In genomic region chr9:20526500-20527319, GRCh38 we compare ENCODE assay signal across 9 cellular contexts.
A peak's percentile ranks its signal among the peaks of the same experiment; 100 is the strongest.
DNase-seq lines count a peak whose midpoint lies in the region; ATAC-seq and TF ChIP-seq lines count a peak whose summit lies in the region.
"Had no signal": no experiment of that assay in that cellular context is flagged by ENCODE, and none has a peak within 500 bp of the region (broad histone marks: within the 10 kb centered on the region; RNA-seq: fewer than 3 reads in every experiment).

No MANE protein-coding gene starts in this region.

- no peaks in the 10 kb centered on the region for H3K9me3 Mint-ChIP-seq in CD8-positive, alpha-beta T cell
- no peaks in the 10 kb centered on the region for H3K9me3 Mint-ChIP-seq in endodermal cell

- intact Hi-C loops in CD8-positive, alpha-beta T cell (cut with DNase I, micrococcal nuclease), result no loop called here

- no peak overlapping the region for H2AK5ac ChIP-seq in neuronal stem cell (ENCODE audit: low read depth, low read length)

- no peak overlapping the region for H3K4me2 ChIP-seq in neuronal stem cell (ENCODE audit: insufficient read depth, low read length, poor library complexity, severe bottlenecking)

- 86 to 100% methylated on average over 1 of the region's 1 CpG for WGBS in endodermal cell (ENCODE audit: insufficient coverage in 1 of 2, insufficient read length in 1 of 2), 2 experiments
- WGBS in neuronal stem cell (ENCODE audit: extremely low coverage in 2 of 2, insufficient read length in 2 of 2, insufficient replicate concordance in 1 of 2), 2 donors, result no CpG with 5 or more reads among the region's 1 CpG

- H3K14ac ChIP-seq in neuronal stem cell (ENCODE audit: low read length), result no peak overlapping the region

- peaks cover 41% of the 10 kb centered on the region for H3K4me1 ChIP-seq in CD8-positive, alpha-beta T cell (ENCODE audit: insufficient read depth, low read length)
- H3K4me1 ChIP-seq in endodermal cell (ENCODE audit: control insufficient read depth, insufficient read depth, low read length) (peaks cover 29% of the 10 kb centered on the region), neuronal stem cell (ENCODE audit: control insufficient read depth in 2 of 2, insufficient read depth in 1 of 2, low read depth in 1 of 2, low read length in 2 of 2) (no peaks in the 10 kb centered on the region)

- no peak overlapping the region for H3K4ac ChIP-seq in neuronal stem cell (ENCODE audit: low read length)

- no peak overlapping the region for H2BK12ac ChIP-seq in neuronal stem cell (ENCODE audit: low read length)

- no peak overlapping the region for H3K27ac ChIP-seq in CD8-positive, alpha-beta T cell (ENCODE audit: low read depth, low read length)
- H3K27ac ChIP-seq in endodermal cell (ENCODE audit: low read depth, low read length), result no peak overlapping the region
- no peak overlapping the region for H3K27ac ChIP-seq in neuronal stem cell (replicated peaks; ENCODE audit: low read length)

- no peak overlapping the region for H2BK5ac ChIP-seq in neuronal stem cell (ENCODE audit: low read length)

- H3K36me3 ChIP-seq in CD8-positive, alpha-beta T cell (ENCODE audit: insufficient read depth, low read length), result no peaks in the 10 kb centered on the region
- no peaks in the 10 kb centered on the region for H3K36me3 ChIP-seq in endodermal cell (ENCODE audit: control insufficient read depth, insufficient read depth, low read length)
- no peaks in the 10 kb centered on the region for H3K36me3 ChIP-seq in neuronal stem cell (replicated peaks in 1 of 2; ENCODE audit: control insufficient read depth in 2 of 2, insufficient read depth in 2 of 2, low read length in 2 of 2)

- CTCF ChIA-PET in CD8-positive, alpha-beta T cell (lab: Charles Lee), result no interaction called here

- H3K36me3 Mint-ChIP-seq in CD8-positive, alpha-beta T cell, result peaks cover 3% of the 10 kb centered on the region
- H3K36me3 Mint-ChIP-seq in endodermal cell (ENCODE audit: low read depth), result no peaks in the 10 kb centered on the region

- H2BK120ac ChIP-seq in neuronal stem cell (ENCODE audit: low read depth, low read length), result no peak overlapping the region

- ATAC-seq in CD8-positive, alpha-beta T cell, result no peak
- ATAC-seq in GM21360 (IDR thresholded peaks at IDR 0.05; ENCODE audit: unreplicated experiment) (peak; percentile 71), HG03342 (IDR thresholded peaks at IDR 0.05; ENCODE audit: unreplicated experiment) (peak; percentile 83)

- no peaks in the 10 kb centered on the region for H3K9me3 ChIP-seq in CD8-positive, alpha-beta T cell (ENCODE audit: low read length)
- H3K9me3 ChIP-seq in endodermal cell (ENCODE audit: control insufficient read depth, low read length) (no peaks in the 10 kb centered on the region), neuronal stem cell (replicated peaks in 1 of 2; ENCODE audit: control insufficient read depth in 2 of 2, insufficient read depth in 1 of 2, low read depth in 1 of 2, low read length in 2 of 2) (no peaks in the 10 kb centered on the region)

- in situ Hi-C loops in ACHN (cut with HindIII; ENCODE audit: low pct_ligation_motif_present, low pct_unique_long_range_greater_than_20kb, low sequenced_read_pairs), result no loop called here

- no peak for DNase-seq in CD8-positive, alpha-beta T cell
- no peak for DNase-seq in endodermal cell
- no peak for DNase-seq in NCI-H1048 (lab: John Stamatoyannopoulos, UW)
- no peak for DNase-seq in ACHN
- no peak for DNase-seq in NCI-H1417 (lab: John Stamatoyannopoulos, UW)
- DNase-seq in neuronal stem cell (ENCODE audit: low spot score), result no peak
- DNase-seq: stimulated activated CD4-positive, alpha-beta T cell treated with anti-CD3 and anti-CD28 coated beads, Interleukin-1b, Interleukin-23, amount 100 ng/mL, for 48 hours had no signal

- no peaks in the 10 kb centered on the region for H3K27me3 ChIP-seq in CD8-positive, alpha-beta T cell (ENCODE audit: insufficient read depth, low read length)
- H3K27me3 ChIP-seq in endodermal cell (ENCODE audit: control insufficient read depth, insufficient read depth, low read length, poor library complexity, severe bottlenecking) (no peaks in the 10 kb centered on the region), neuronal stem cell (ENCODE audit: control insufficient read depth in 3 of 3, insufficient read depth in 3 of 3, low read depth in 1 of 3, low read length in 3 of 3) (no peaks in the 10 kb centered on the region)

- no peak overlapping the region for H3K4me3 ChIP-seq in CD8-positive, alpha-beta T cell (ENCODE audit: low read depth, low read length)
- H3K4me3 ChIP-seq in endodermal cell (ENCODE audit: low read length) (peak overlapping the region; percentile 15), neuronal stem cell (ENCODE audit: low read length in 2 of 2) (no peak overlapping the region)

- H3K9ac ChIP-seq in endodermal cell (ENCODE audit: extremely low read depth, low read length, poor library complexity, severe bottlenecking) (no peak overlapping the region), neuronal stem cell (ENCODE audit: low read depth, low read length, poor library complexity) (no peak overlapping the region)

- no peaks in the 10 kb centered on the region for H3K27me3 Mint-ChIP-seq in CD8-positive, alpha-beta T cell (ENCODE audit: low read depth)
- H3K27me3 Mint-ChIP-seq in endodermal cell (ENCODE audit: insufficient read depth), result no peaks in the 10 kb centered on the region

- no peak overlapping the region for H3K23ac ChIP-seq in neuronal stem cell (ENCODE audit: low read depth, low read length, poor library complexity)

- no peak overlapping the region for H3K4me3 Mint-ChIP-seq in CD8-positive, alpha-beta T cell
- H3K4me3 Mint-ChIP-seq in endodermal cell, result no peak overlapping the region

- H4K8ac ChIP-seq in neuronal stem cell (ENCODE audit: low read depth, low read length), result no peak overlapping the region

- peak overlapping the region; percentile 29 for H3K27ac Mint-ChIP-seq in CD8-positive, alpha-beta T cell
- no peak overlapping the region for H3K27ac Mint-ChIP-seq in endodermal cell

- no peak overlapping the region for H2AFZ ChIP-seq in neuronal stem cell (ENCODE audit: low read length)

- H4K91ac ChIP-seq in neuronal stem cell (ENCODE audit: low read depth, low read length, poor library complexity), result no peak overlapping the region

- no peak overlapping the region for H3K18ac ChIP-seq in neuronal stem cell (ENCODE audit: low read length)

- no peak overlapping the region for H2BK15ac ChIP-seq in neuronal stem cell (ENCODE audit: low read length)

- H3K4me1 Mint-ChIP-seq in CD8-positive, alpha-beta T cell (ENCODE audit: low read depth), result peaks cover 84% of the 10 kb centered on the region
- peaks cover 42% of the 10 kb centered on the region for H3K4me1 Mint-ChIP-seq in endodermal cell

- no peak for TF ChIP-seq CTCF in CD8-positive, alpha-beta T cell (IDR thresholded peaks at IDR 0.05)
- TF ChIP-seq CTCF in endodermal cell (conservative IDR thresholded peaks at IDR 0.05), result peak; percentile 62

- POLR2A ChIA-PET in CD8-positive, alpha-beta T cell (lab: Charles Lee), result no interaction called here

- peaks cover 2% of the 10 kb centered on the region for H3K79me1 ChIP-seq in neuronal stem cell (ENCODE audit: low read depth, low read length)
